Comparison of ENCODE assay signal across 33 cellular contexts in genomic region chrX:2348225-2348624, GRCh38.
"Had no signal": no experiment of that assay in that cellular context is flagged by ENCODE, and none has a peak within 500 bp of the region (broad histone marks: within the 10 kb centered on the region; RNA-seq: fewer than 3 reads in every experiment).

No MANE protein-coding gene starts in this region.

- H3K27ac Mint-ChIP-seq: activated B cell treated with CpG ODN at 0.5 μM for 24 hours; activated CD8-positive, alpha-beta T cell treated with anti-CD3 and anti-CD28 coated beads for 36 hours; activated naive CD8-positive, alpha-beta T cell; activated T-helper 17 cell treated with anti-CD3 and anti-CD28 coated beads, Interleukin-2, amount 50 U/mL, for 72 hours; T-helper 17 cell; T-helper 2 cell treated with Interferon-gamma antibody and Interleukin-4, amounts not matched to agents 5 μg/mL and 100 μg/mL, for 36 hours had no signal

- H3K9me3 ChIP-seq: esophagus squamous epithelium, gastroesophageal sphincter had no signal

- H3K4me3 Mint-ChIP-seq: activated B cell treated with CpG ODN at 0.5 μM for 24 hours; activated CD8-positive, alpha-beta T cell treated with anti-CD3 and anti-CD28 coated beads for 36 hours; activated naive CD8-positive, alpha-beta T cell; activated T-cell treated with anti-CD3 and anti-CD28 coated beads, Interleukin-2, amount 50 U/mL, for 4 hours; activated T-helper 17 cell treated with anti-CD3 and anti-CD28 coated beads, Interleukin-2, amount 50 U/mL, for 72 hours; T-helper 17 cell; T-helper 2 cell treated with Interferon-gamma antibody and Interleukin-4, amounts not matched to agents 5 μg/mL and 100 μg/mL, for 36 hours had no signal

- H3K27ac ChIP-seq: brain microvascular endothelial cell, epithelial cell of prostate, esophagus squamous epithelium, gastroesophageal sphincter, WERI-Rb-1 had no signal

- ATAC-seq: activated CD4-positive, CD25-positive, alpha-beta regulatory T cell treated with anti-CD3 and anti-CD28 coated beads, Interleukin-2, amount 50 U/mL, for 24 hours; activated CD8-positive, alpha-beta T cell treated with anti-CD3 and anti-CD28 coated beads for 36 hours; activated T-cell treated with anti-CD3 and anti-CD28 coated beads, Interleukin-2, amount 50 U/mL, for 4 hours; activated T-helper 17 cell treated with anti-CD3 and anti-CD28 coated beads, Interleukin-2, amount 50 U/mL, for 72 hours; gastroesophageal sphincter; T-helper 17 cell had no signal

- H3K27me3 Mint-ChIP-seq: activated B cell treated with CpG ODN at 0.5 μM for 24 hours; activated CD8-positive, alpha-beta T cell treated with anti-CD3 and anti-CD28 coated beads for 36 hours; activated naive CD8-positive, alpha-beta T cell; activated T-helper 17 cell treated with anti-CD3 and anti-CD28 coated beads, Interleukin-2, amount 50 U/mL, for 72 hours; T-helper 17 cell had no signal

- DNase-seq: activated B cell treated with CpG ODN at 0.5 μM for 24 hours; activated CD4-positive, alpha-beta T cell treated with anti-CD3 and anti-CD28 coated beads for 48 hours; activated CD4-positive, alpha-beta T cell treated with anti-CD3 and anti-CD28 coated beads, Interleukin-2, amount 50 U/mL, for 1 hour; activated CD4-positive, alpha-beta T cell treated with anti-CD3 and anti-CD28 coated beads, Interleukin-2, amount 50 U/mL, for 48 hours; activated CD8-positive, alpha-beta memory T cell treated with anti-CD3 and anti-CD28 coated beads for 24 hours; activated CD8-positive, alpha-beta T cell treated with anti-CD3 and anti-CD28 coated beads for 36 hours; activated effector memory CD4-positive, alpha-beta T cell treated with Interleukin-2 at 50 U/mL for 16 hours; activated gamma-delta T cell treated with Interleukin-2 at 50 U/mL for 16 hours; activated naive CD4-positive, alpha-beta T cell treated with anti-CD3 and anti-CD28 coated beads, Interleukin-2, amount 50 U/mL, for 16 hours; activated naive CD4-positive, alpha-beta T cell treated with Interleukin-2 at 50 U/mL for 16 hours; activated T-cell treated with anti-CD3 and anti-CD28 coated beads, Interleukin-2, amount 50 U/mL, for 4 hours; amniotic stem cell; anterior cingulate cortex; brain microvascular endothelial cell; caudate nucleus; cortex of kidney; effector CD8-positive, alpha-beta T cell; esophagus squamous epithelium; foreskin melanocyte; T-helper 1 cell; T-helper 17 cell; T1000; WERI-Rb-1 had no signal

- H3K4me1 Mint-ChIP-seq: activated T-helper 17 cell treated with anti-CD3 and anti-CD28 coated beads, Interleukin-2, amount 50 U/mL, for 72 hours; T-helper 17 cell had no signal

- H3K4me1 ChIP-seq: esophagus squamous epithelium, gastroesophageal sphincter had no signal

- H3K9me3 Mint-ChIP-seq: activated T-helper 17 cell treated with anti-CD3 and anti-CD28 coated beads, Interleukin-2, amount 50 U/mL, for 72 hours had no signal

- FAIRE-seq: astrocyte, colon, endometrium, endothelial cell of umbilical vein had no signal

- H3K4me3 ChIP-seq: esophagus squamous epithelium, gastroesophageal sphincter had no signal

- H3K36me3 ChIP-seq: brain microvascular endothelial cell, esophagus squamous epithelium had no signal

- H3K27me3 ChIP-seq: brain microvascular endothelial cell, esophagus squamous epithelium, gastroesophageal sphincter had no signal
